ENCODE assay signal across 13 cellular contexts in the genomic region with DNA sequence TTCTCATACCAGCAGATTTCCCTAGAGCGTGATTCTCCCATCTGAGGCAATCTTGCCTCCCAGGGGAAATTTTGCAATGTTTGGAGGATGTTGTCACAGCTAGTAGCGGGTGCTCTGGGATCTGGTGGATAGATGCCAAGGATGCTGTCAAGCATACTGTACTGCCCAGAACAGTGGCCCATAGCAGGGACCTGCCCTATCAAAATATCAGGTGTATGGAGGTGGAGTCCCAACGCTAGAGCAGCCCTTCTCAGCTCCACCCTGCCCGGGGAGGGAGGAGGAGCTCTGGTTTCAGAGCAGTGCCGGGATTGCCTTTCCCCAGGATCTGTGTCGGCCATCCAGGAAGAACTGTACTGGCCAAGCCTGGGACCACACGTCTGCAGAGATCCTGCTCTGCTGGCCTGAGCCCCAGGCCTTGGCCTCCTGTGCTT. TPM values are rescaled to one million over a fixed set of nuclear protein-coding genes. Genes with fewer than 3 reads are reported as not detected.
A peak's percentile ranks its signal among the peaks of the same experiment; 100 is the strongest.
DNase-seq lines count a peak whose midpoint lies in the region; ATAC-seq and TF ChIP-seq lines count a peak whose summit lies in the region.
"Had no signal": no experiment of that assay in that cellular context is flagged by ENCODE, and none has a peak within 500 bp of the region (broad histone marks: within the 10 kb centered on the region; RNA-seq: fewer than 3 reads in every experiment).

No MANE protein-coding gene starts in this region.

- H3K4me2 ChIP-seq in parathyroid adenoma (ENCODE audit: low read length) = no peak overlapping the region

- H3K36me3 ChIP-seq in RWPE2 (ENCODE audit: low read depth) = peaks cover 57% of the 10 kb centered on the region
- no peaks in the 10 kb centered on the region for H3K36me3 ChIP-seq in parathyroid adenoma (ENCODE audit: control insufficient read depth, insufficient read depth, low read length)

- no peaks in the 10 kb centered on the region for H3K79me2 ChIP-seq in parathyroid adenoma

- H3K4me3 ChIP-seq in RWPE2 (ENCODE audit: severe bottlenecking) (no peak overlapping the region), fibroblast of mammary gland (ENCODE audit: control insufficient read depth, low read depth, low read length) (no peak overlapping the region), parathyroid adenoma (ENCODE audit: low read depth, low read length) (no peak overlapping the region)
- H3K4me3 ChIP-seq: thoracic aorta had no signal

- H2AFZ ChIP-seq in parathyroid adenoma = no peak overlapping the region

- no peak for TF ChIP-seq CTCF in RWPE2 (IDR thresholded peaks at IDR 0.05; ENCODE audit: poor library complexity, severe bottlenecking)
- no peak for TF ChIP-seq CTCF in fibroblast of mammary gland (conservative IDR thresholded peaks at IDR 0.05; ENCODE audit: control insufficient read depth, insufficient read depth, low read depth, low read length)
- TF ChIP-seq CTCF in parathyroid adenoma (IDR thresholded peaks at IDR 0.05) = no peak

- H3K27me3 ChIP-seq in RWPE2 (ENCODE audit: insufficient read depth, poor library complexity, severe bottlenecking) (no peaks in the 10 kb centered on the region), parathyroid adenoma (ENCODE audit: control insufficient read depth, insufficient read depth, low read length) (no peaks in the 10 kb centered on the region)

- POLR2A ChIA-PET in HEK293T (lab: Yijun Ruan, JAX) = no interaction called here

- H3K27ac ChIP-seq in RWPE2 (ENCODE audit: poor library complexity, severe bottlenecking) = no peak overlapping the region
- H3K27ac ChIP-seq in parathyroid adenoma = peak overlapping the region; percentile 74
- H3K27ac ChIP-seq: thoracic aorta had no signal

- CTCF ChIA-PET in HEK293T (lab: Yijun Ruan, JAX) = interaction anchor here (0.9 kb wide), 1 partner anchor 174 kb away, joined by 4 read pairs; no protein-coding TSS in a partner anchor

- no peaks in the 10 kb centered on the region for H3K9me3 ChIP-seq in RWPE2 (ENCODE audit: severe bottlenecking)
- H3K9me3 ChIP-seq in parathyroid adenoma (ENCODE audit: control insufficient read depth, low read length) = no peaks in the 10 kb centered on the region
- H3K9me3 ChIP-seq: thoracic aorta had no signal

- DNase-seq in DMS 273 (lab: John Stamatoyannopoulos, UW; ENCODE audit: unreplicated experiment) (peak; percentile 31), DMS 273 treated with DMSO at 0.1 percent for 48 hours (lab: John Stamatoyannopoulos, UW) (no peak), RWPE2 (ENCODE audit: low spot score) (no peak), fibroblast of mammary gland (ENCODE audit: low read depth) (peak; percentile 63), HEK293T (ENCODE audit: extremely low spot score) (no peak), SK-N-DZ (ENCODE audit: low spot score) (no peak), SKM-1 treated with dmso at 0.1 percent for 144 hours (lab: John Stamatoyannopoulos, UW; ENCODE audit: unreplicated experiment) (no peak)
- DNase-seq: 8988T; activated CD8-positive, alpha-beta memory T cell treated with anti-CD3 and anti-CD28 coated beads, Interleukin-2, amount 10 ng/mL, durations not matched to agents 7 days and 5 days; amniotic stem cell had no signal

- ATAC-seq in RWPE2 (ENCODE audit: low read depth) = peak; percentile 6; the same call in 2 of the 3 replicates
- ATAC-seq: activated CD8-positive, alpha-beta memory T cell treated with anti-CD3 and anti-CD28 coated beads, Interleukin-2, amount 10 ng/mL, durations not matched to agents 7 days and 5 days; right cardiac atrium had no signal

- no peak overlapping the region for H3K9ac ChIP-seq in parathyroid adenoma

- H3K4me1 ChIP-seq in RWPE2 (ENCODE audit: insufficient read depth, poor library complexity, severe bottlenecking) (no peaks in the 10 kb centered on the region), parathyroid adenoma (peaks cover 6% of the 10 kb centered on the region)

TF ChIP-seq in HEK293T, 16 proteins besides CTCF, POLR2A, EP300 and RAD21:
- TF ChIP-seq BHLHE40 (IDR thresholded peaks at IDR 0.05; ENCODE audit: borderline replicate concordance) = no peak
- TF ChIP-seq ZNF384 (IDR thresholded peaks at IDR 0.05) = no peak
- no peak for TF ChIP-seq CTBP1 (IDR thresholded peaks at IDR 0.05; ENCODE audit: borderline replicate concordance)
- TF ChIP-seq, protein P1, sequence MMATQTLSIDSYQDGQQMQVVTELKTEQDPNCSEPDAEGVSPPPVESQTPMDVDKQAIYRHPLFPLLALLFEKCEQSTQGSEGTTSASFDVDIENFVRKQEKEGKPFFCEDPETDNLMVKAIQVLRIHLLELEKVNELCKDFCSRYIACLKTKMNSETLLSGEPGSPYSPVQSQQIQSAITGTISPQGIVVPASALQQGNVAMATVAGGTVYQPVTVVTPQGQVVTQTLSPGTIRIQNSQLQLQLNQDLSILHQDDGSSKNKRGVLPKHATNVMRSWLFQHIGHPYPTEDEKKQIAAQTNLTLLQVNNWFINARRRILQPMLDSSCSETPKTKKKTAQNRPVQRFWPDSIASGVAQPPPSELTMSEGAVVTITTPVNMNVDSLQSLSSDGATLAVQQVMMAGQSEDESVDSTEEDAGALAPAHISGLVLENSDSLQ (IDR thresholded peaks at IDR 0.05) = no peak
- TF ChIP-seq L3MBTL2 (conservative IDR thresholded peaks at IDR 0.05) = no peak
- no peak for TF ChIP-seq NFRKB (IDR thresholded peaks at IDR 0.05)
- no peak for TF ChIP-seq TARDBP (IDR thresholded peaks at IDR 0.05)
- TF ChIP-seq FOXK2 (IDR thresholded peaks at IDR 0.05) = no peak
- no peak for TF ChIP-seq ARNT (IDR thresholded peaks at IDR 0.05)
- no peak for TF ChIP-seq ELF4 (IDR thresholded peaks at IDR 0.05)
- TF ChIP-seq SP1 (IDR thresholded peaks at IDR 0.05) = no peak
- TF ChIP-seq FOXA1 (IDR thresholded peaks at IDR 0.05) = no peak
- no peak for TF ChIP-seq FOXM1 (IDR thresholded peaks at IDR 0.05; ENCODE audit: borderline replicate concordance)

RNA-seq across cellular contexts. Expression of gene QTRT1, which starts 10.9 kb away (rescaled TPM):
- polyA plus RNA-seq in SK-N-DZ (2014; cell fraction: cytosol; rRNA removed) = 70.4 and 76.1 TPM in 2 replicates
- polyA plus RNA-seq in SK-N-DZ (2014; cell fraction: nucleus; rRNA removed) = 258 and 376 TPM in 2 replicates

RNA-seq across cellular contexts. Expression of gene DNM2, which starts 27.5 kb away (rescaled TPM):
- 40.0 and 44.8 TPM in 2 replicates for polyA plus RNA-seq in SK-N-DZ (2014; cell fraction: cytosol; rRNA removed)
- 59.9 and 69.1 TPM in 2 replicates for polyA plus RNA-seq in SK-N-DZ (2014; cell fraction: nucleus; rRNA removed)

RNA-seq across cellular contexts. Expression of gene ILF3, which starts 36.2 kb away (rescaled TPM):
- 290 and 335 TPM in 2 replicates for polyA plus RNA-seq in SK-N-DZ (2014; cell fraction: cytosol; rRNA removed)
- polyA plus RNA-seq in SK-N-DZ (2014; cell fraction: nucleus; rRNA removed) = 824 and 883 TPM in 2 replicates

Comparison
In these comparisons a context has a peak if more than half of its experiments do, and no peak if none do; other contexts are left out.
1. DNase-seq: peak in DMS 273 (single experiment) and fibroblast of mammary gland (single experiment); none in DMS 273 treated with DMSO at 0.1 percent for 48 hours (single experiment), RWPE2 (single experiment), HEK293T (single experiment), SK-N-DZ (single experiment) and SKM-1 treated with dmso at 0.1 percent for 144 hours (single experiment).